Comparison of ENCODE assay signal across 8 cellular contexts in genomic region chr19:38003427-38004099, GRCh38.
A peak's percentile ranks its signal among the peaks of the same experiment; 100 is the strongest.
DNase-seq lines count a peak whose midpoint lies in the region; ATAC-seq and TF ChIP-seq lines count a peak whose summit lies in the region.

No MANE protein-coding gene starts in this region.

- TF ChIP-seq CTCF in GM12875 (IDR thresholded peaks at IDR 0.05; ENCODE audit: borderline replicate concordance, insufficient read depth, low read depth, low read length) (no peak), cardiac muscle cell (IDR thresholded peaks at IDR 0.05; ENCODE audit: low read depth, low read length) (no peak)

- peaks cover 0 to 4% (median 2%) of the 10 kb centered on the region in 3 donors for H3K27me3 Mint-ChIP-seq in immature natural killer cell (ENCODE audit: low read depth in 3 of 3)

- no peaks in the 10 kb centered on the region for H3K27me3 ChIP-seq in cardiac muscle cell

- no peaks in the 10 kb centered on the region for H3K9me3 Mint-ChIP-seq in activated naive CD4-positive, alpha-beta T cell treated with anti-CD3 and anti-CD28 coated beads, Interleukin-2, amount 50 U/mL, for 72 hours
- H3K9me3 Mint-ChIP-seq in immature natural killer cell: no peaks in the 10 kb centered on the region

- no peaks in the 10 kb centered on the region for H3K36me3 Mint-ChIP-seq in activated naive CD4-positive, alpha-beta T cell treated with anti-CD3 and anti-CD28 coated beads, Interleukin-2, amount 50 U/mL, for 72 hours
- no peaks in the 10 kb centered on the region for H3K36me3 Mint-ChIP-seq in immature natural killer cell

- peak; percentile 83 to 87 for ATAC-seq in activated naive CD4-positive, alpha-beta T cell treated with anti-CD3 and anti-CD28 coated beads, Interleukin-2, amount 50 U/mL, for 72 hours
- no peak for ATAC-seq in GM21737 (IDR thresholded peaks at IDR 0.05; ENCODE audit: unreplicated experiment)

- intact Hi-C loops in posterior vena cava (cut with DNase I): loop anchor here in 1 of 2 donors (5.0 kb wide), 1 partner anchor 96 kb away; the partner anchor contains the start of genes SIPA1L3 and WDR87

- H3K4me1 Mint-ChIP-seq in immature natural killer cell: peaks cover 0 to 5% of the 10 kb centered on the region in 2 donors

- H3K36me3 ChIP-seq in cardiac muscle cell: no peaks in the 10 kb centered on the region

- H3K27ac Mint-ChIP-seq in activated naive CD4-positive, alpha-beta T cell treated with anti-CD3 and anti-CD28 coated beads, Interleukin-2, amount 50 U/mL, for 72 hours: no peak overlapping the region
- H3K27ac Mint-ChIP-seq in immature natural killer cell: no peak overlapping the region

- H3K27ac ChIP-seq in cardiac muscle cell: no peak overlapping the region

- no peaks in the 10 kb centered on the region for H3K9me3 ChIP-seq in cardiac muscle cell (ENCODE audit: low read depth)

- H3K4me3 ChIP-seq in GM12875 (ENCODE audit: low read depth, low read length) (peak overlapping the region; percentile 48), cardiac muscle cell (no peak overlapping the region)

- peaks cover 5% of the 10 kb centered on the region for H3K4me1 ChIP-seq in cardiac muscle cell (ENCODE audit: low read depth)

- H3K4me3 Mint-ChIP-seq in immature natural killer cell: no peak overlapping the region

- DNase-seq in A172 (ENCODE audit: low spot score) (peak; percentile 97), NCI-H226 (peak; percentile 82), cardiac muscle cell (ENCODE audit: low read depth in 1 of 2, low spot score in 1 of 2) (peak; percentile 36 to 86), posterior vena cava (ENCODE audit: low spot score) (peak; percentile 85), immature natural killer cell (no peak)
- DNase-seq in activated naive CD4-positive, alpha-beta T cell treated with anti-CD3 and anti-CD28 coated beads, Interleukin-2, amount 50 U/mL, for 72 hours (ENCODE audit: low spot score in 2 of 2): peak; percentile 40 to 69

Comparison
In these comparisons a context has a peak if more than half of its experiments do, and no peak if none do; other contexts are left out.
1. DNase-seq: peak in A172 (single experiment), NCI-H226 (single experiment), activated naive CD4-positive, alpha-beta T cell treated with anti-CD3 and anti-CD28 coated beads, Interleukin-2, amount 50 U/mL, for 72 hours (2 of 2), cardiac muscle cell (2 of 2) and posterior vena cava (single experiment); none in immature natural killer cell (0 of 3).